In genomic region chr14:35808658-35809563, GRCh38 we compare ENCODE assay signal across 8 cellular contexts. TPM values are rescaled to one million over a fixed set of nuclear protein-coding genes. Genes with fewer than 3 reads are reported as not detected.
DNase-seq lines count a peak whose midpoint lies in the region; ATAC-seq and TF ChIP-seq lines count a peak whose summit lies in the region.
"Not testable (repeated sequence)": the region's sequence is repeated elsewhere in the genome, so short reads cannot be mapped to it uniquely, and the experiment has no call there.

RALGAPA1 (minus strand) TSS chr14:35809295; CDS start chr14:35808835, 460 bp downstream.

- peaks cover 14% of the 10 kb centered on the region for H3K4me1 ChIP-seq in Caco-2

- H3K4me3 ChIP-seq in Caco-2 (ENCODE audit: low read depth, low read length): peak within 1 kb of the TSS; percentile 59

- peak within 1 kb of the TSS; percentile 84 for H3K27ac Mint-ChIP-seq in Caco-2 (ENCODE audit: unreplicated experiment)
- peak within 1 kb of the TSS; percentile 99 to 100 for H3K27ac Mint-ChIP-seq in effector memory CD8-positive, alpha-beta T cell

- intact Hi-C loops in Caco-2 (cut with micrococcal nuclease; ENCODE audit: unreplicated experiment): loop anchor here (2.0 kb wide), 1 partner anchor 18 kb away; the partner anchor contains the start of gene BRMS1L

- peaks cover 13% of the 10 kb centered on the region for H3K4me1 Mint-ChIP-seq in Caco-2 (ENCODE audit: low read depth, unreplicated experiment)
- H3K4me1 Mint-ChIP-seq in effector memory CD8-positive, alpha-beta T cell (ENCODE audit: low read depth in 2 of 2): peaks cover 26 to 33% of the 10 kb centered on the region in 2 donors

- peak within 1 kb of the TSS; percentile 94 for H3K4me3 Mint-ChIP-seq in Caco-2 (ENCODE audit: unreplicated experiment)
- peak within 1 kb of the TSS; percentile 99 for H3K4me3 Mint-ChIP-seq in effector memory CD8-positive, alpha-beta T cell

- H3K27me3 Mint-ChIP-seq in Caco-2 (ENCODE audit: insufficient read depth, unreplicated experiment); effector memory CD8-positive, alpha-beta T cell: not testable (repeated sequence)

- H3K36me3 Mint-ChIP-seq in Caco-2 (ENCODE audit: insufficient read depth, unreplicated experiment): peaks cover 12% of the 10 kb centered on the region
- H3K36me3 Mint-ChIP-seq in effector memory CD8-positive, alpha-beta T cell (ENCODE audit: insufficient read depth): peaks cover 28% of the 10 kb centered on the region

- DNase-seq in Caco-2 (peak; percentile 94 to 95), HT1080 (ENCODE audit: low read depth) (peak; percentile 94), NOMO-1 (lab: John Stamatoyannopoulos, UW; ENCODE audit: unreplicated experiment in 2 of 2) (peak; percentile 92 to 97), medulla oblongata (ENCODE audit: extremely low spot score) (peak; percentile 95)
- DNase-seq in activated CD8-positive, alpha-beta memory T cell treated with anti-CD3 and anti-CD28 coated beads for 4 hours (ENCODE audit: low read depth in 2 of 2): peak; percentile 86 to 87
- peak; percentile 93 to 97 (median 96) for DNase-seq in effector memory CD8-positive, alpha-beta T cell
- peak; percentile 90 for DNase-seq in stimulated activated CD8-positive, alpha-beta memory T cell treated with anti-CD3 and anti-CD28 coated beads, Interleukin-12 subunit alpha, Interleukin-12 subunit beta, amount 100 ng/mL, for 1 hour (ENCODE audit: low read depth)

- CTCF ChIA-PET in Caco-2 (lab: Charles Lee): interaction anchor here (0.6 to 2.4 kb wide), 2 partner anchors 17 to 479 kb away, joined by 3 to 9 read pairs; partner anchors contain the start of gene BRMS1L

- peak; percentile 97 for ATAC-seq in GM21360 (IDR thresholded peaks at IDR 0.05; ENCODE audit: unreplicated experiment)
- peak; percentile 88 for ATAC-seq in effector memory CD8-positive, alpha-beta T cell (replicated peaks)

- BruUV-seq in Caco-2 (replicated peaks; lab: Mats Ljungman, UMichigan): not testable (repeated sequence)

- H3K9me3 Mint-ChIP-seq in Caco-2 (ENCODE audit: unreplicated experiment); effector memory CD8-positive, alpha-beta T cell: not testable (repeated sequence)

- TF ChIP-seq CTCF in Caco-2 (IDR thresholded peaks at IDR 0.05; ENCODE audit: insufficient read depth in 1 of 2, low read depth in 1 of 2, low read length in 1 of 2, severe bottlenecking in 1 of 2, unreplicated experiment in 1 of 2): peak in 1 of 2 experiments; percentile 44

- POLR2A ChIA-PET in Caco-2 (lab: Charles Lee): interaction anchor here (0.6 to 1.1 kb wide), 2 partner anchors 13 to 17 kb away, joined by 4 to 13 read pairs; partner anchors contain the start of gene BRMS1L

- not testable (repeated sequence) for H3K36me3 ChIP-seq in Caco-2 (ENCODE audit: control insufficient read depth, insufficient read depth, low read length)

- not testable (repeated sequence) for H3K9me3 ChIP-seq in Caco-2

- not testable (repeated sequence) for H3K27me3 ChIP-seq in Caco-2 (replicated peaks; ENCODE audit: control insufficient read depth, insufficient read depth, low read length)

RNA-seq across cellular contexts. Expression of gene RALGAPA1, which starts in this region (rescaled TPM):
- 28.9 and 29.2 TPM in 2 replicates for total RNA-seq in Caco-2 (2022)
- 11.8 TPM in 2 replicates for total RNA-seq in HT1080 (2014; rRNA removed; shearing (Covaris generic))
- polyA plus RNA-seq in HT1080 (2015; cell fraction: cytosol; rRNA removed): 5.1 and 7.6 TPM in 2 replicates
- 19.2 and 20.6 TPM in 2 replicates for polyA plus RNA-seq in HT1080 (2015; cell fraction: nucleus; rRNA removed)

Comparison
In these comparisons a context has a peak if more than half of its experiments do, and no peak if none do; other contexts are left out.
1. Peak in every context shown above with its lines: DNase-seq, ATAC-seq and H3K4me3 ChIP-seq.